ENCODE assay signal across 11 cellular contexts in the genomic region with DNA sequence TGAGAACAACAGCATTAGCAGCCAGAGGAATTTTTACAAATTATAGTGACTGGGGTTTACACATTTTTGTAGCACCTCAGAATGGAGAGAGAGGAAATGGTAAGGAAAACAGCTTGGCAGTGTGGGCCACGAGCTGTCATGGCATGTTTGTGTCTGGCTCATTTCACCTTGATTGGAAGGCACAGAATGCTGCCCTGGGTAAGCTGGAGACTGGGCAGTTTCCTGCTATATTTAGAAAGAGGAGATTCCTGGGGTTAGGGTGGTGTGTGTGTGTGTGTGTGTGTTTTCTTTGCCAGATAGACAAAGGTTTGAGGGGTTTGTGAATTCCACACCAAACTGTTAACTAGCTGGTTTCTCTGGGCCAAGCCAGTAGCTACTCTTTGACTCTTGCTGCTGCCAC. TPM values are rescaled to one million over a fixed set of nuclear protein-coding genes. Genes with fewer than 3 reads are reported as not detected.
DNase-seq lines count a peak whose midpoint lies in the region; ATAC-seq and TF ChIP-seq lines count a peak whose summit lies in the region.
"Had no signal": no experiment of that assay in that cellular context is flagged by ENCODE, and none has a peak within 500 bp of the region (broad histone marks: within the 10 kb centered on the region; RNA-seq: fewer than 3 reads in every experiment).

No MANE protein-coding gene starts in this region.

- H3K4me3 ChIP-seq in astrocyte of the spinal cord (ENCODE audit: low read depth, low read length): no peak overlapping the region
- H3K4me3 ChIP-seq in right cardiac atrium (ENCODE audit: low read length): no peak overlapping the region
- H3K4me3 ChIP-seq: adrenal gland had no signal

- no peaks in the 10 kb centered on the region for H3K9me3 ChIP-seq in right cardiac atrium (ENCODE audit: control insufficient read depth, low read length)
- H3K9me3 ChIP-seq: adrenal gland had no signal

- no peaks in the 10 kb centered on the region for H3K27me3 ChIP-seq in right cardiac atrium (ENCODE audit: control insufficient read depth, insufficient read depth)
- H3K27me3 ChIP-seq: adrenal gland had no signal

- ATAC-seq in right cardiac atrium (peak; percentile 26 to 28), HG03135 (IDR thresholded peaks at IDR 0.05; ENCODE audit: unreplicated experiment) (no peak)

- in situ Hi-C loops in astrocyte of the spinal cord (cut with HindIII; ENCODE audit: low sequenced_read_pairs): no loop called here

- 33% methylated on average over 1 of the region's 1 CpG for WGBS in right cardiac atrium

- H3K27ac ChIP-seq in right cardiac atrium (ENCODE audit: low read length): peak overlapping the region; percentile 63
- H3K27ac ChIP-seq: adrenal gland had no signal

- intact Hi-C loops in right cardiac atrium (cut with DNase I): loop anchor here in 1 of 4 donors (10.0 kb wide), 1 partner anchor 86 kb away; no protein-coding TSS in a partner anchor

- DNase-seq in HCEC 1CT (peak; percentile 10), astrocyte of the spinal cord (ENCODE audit: low read depth, low spot score) (peak; percentile 10), right cardiac atrium (no peak), retina (peak; percentile 89), HPDE6-E6E7 (ENCODE audit: extremely low spot score) (no peak), HuH-7 (ENCODE audit: low spot score) (no peak), SKM-1 treated with dmso at 0.1 percent for 144 hours (lab: John Stamatoyannopoulos, UW; ENCODE audit: unreplicated experiment) (no peak)
- DNase-seq: adrenal gland; NCI-H1105 treated with DMSO at 0.1 percent for 48 hours; stimulated activated CD4-positive, alpha-beta T cell treated with anti-CD3 and anti-CD28 coated beads, Interleukin-2, amount 100 ng/mL, for 24 hours had no signal

- no peak for TF ChIP-seq CTCF in astrocyte of the spinal cord (IDR thresholded peaks at IDR 0.05; ENCODE audit: low read depth, low read length)

- H3K4me1 ChIP-seq in right cardiac atrium (ENCODE audit: control insufficient read depth, insufficient read depth, low read length): peaks cover 33% of the 10 kb centered on the region

RNA-seq across cellular contexts. Expression of a gene that starts 9.0 kb away (rescaled TPM):
- total RNA-seq in right cardiac atrium: 10 to 100 TPM; 44.4 to 56.9 (median 47.8) TPM
- polyA plus RNA-seq in right cardiac atrium: 13.2 TPM

Comparison
In these comparisons a context has a peak if more than half of its experiments do, and no peak if none do; other contexts are left out.
1. DNase-seq: peak in HCEC 1CT (single experiment), astrocyte of the spinal cord (single experiment) and retina (single experiment); none in right cardiac atrium (0 of 3), HPDE6-E6E7 (single experiment), HuH-7 (single experiment) and SKM-1 treated with dmso at 0.1 percent for 144 hours (single experiment).